Comparison of ENCODE assay signal across 25 cellular contexts in genomic region chr5:125785407-125785806, GRCh38.
"Had no signal": no experiment of that assay in that cellular context is flagged by ENCODE, and none has a peak within 500 bp of the region (broad histone marks: within the 10 kb centered on the region; RNA-seq: fewer than 3 reads in every experiment).

No MANE protein-coding gene starts in this region.

- H3K4me1 ChIP-seq: stomach, suprapubic skin, testis, thyroid gland, tibial artery, tibial nerve, transverse colon, upper lobe of left lung, upper lobe of right lung, uterus, vagina had no signal

- H3K36me3 ChIP-seq: stomach, suprapubic skin, thoracic aorta, thyroid gland, tibial artery, tibial nerve, transverse colon, upper lobe of left lung, upper lobe of right lung, uterus, vagina had no signal

- H3K27me3 ChIP-seq: stomach, suprapubic skin, testis, thyroid gland, tibial artery, tibial nerve, transverse colon, upper lobe of left lung, upper lobe of right lung, uterus, vagina had no signal

- H3K4me3 ChIP-seq: stomach, suprapubic skin, testis, thoracic aorta, thyroid gland, tibial artery, tibial nerve, transverse colon, upper lobe of left lung, upper lobe of right lung, uterus, vagina had no signal

- DNase-seq: stimulated activated CD4-positive, alpha-beta T cell treated with anti-CD3 and anti-CD28 coated beads, Interleukin-2, amount 100 ng/mL, for 48 hours; stimulated activated CD4-positive, alpha-beta T cell treated with anti-CD3 and anti-CD28 coated beads, Interleukin-4, amount 100 ng/mL, for 1 hour; stimulated activated CD4-positive, alpha-beta T cell treated with anti-CD3 and anti-CD28 coated beads, Interleukin-4, amount 100 ng/mL, for 24 hours; stimulated activated CD4-positive, alpha-beta T cell treated with anti-CD3 and anti-CD28 coated beads, Interleukin-4, amount 100 ng/mL, for 4 hours; stimulated activated CD8-positive, alpha-beta memory T cell treated with anti-CD3 and anti-CD28 coated beads, Interleukin-4, amount 100 ng/mL, for 48 hours; stimulated activated naive B cell treated with anti-CD40 and anti-IgM and Interleukin-4, amounts not matched to agents 10 μg/mL and 1 μg/mL and 100 μg/mL, for 72 hours; stimulated activated naive CD4-positive, alpha-beta T cell; stimulated activated naive CD4-positive, alpha-beta T cell treated with Interleukin-2 at 50 U/mL for 16 hours; stimulated activated naive CD8-positive, alpha-beta T cell treated with anti-CD3 and anti-CD28 coated beads, Interleukin-15, amount 100 ng/mL, for 72 hours; stimulated activated naive CD8-positive, alpha-beta T cell treated with anti-CD3 and anti-CD28 coated beads, Interleukin-15, Interleukin-2, amounts not matched to agents 100 U/mL and 50 U/mL, for 24 hours; stomach; substantia nigra; testis; thyroid gland; tibial artery; transverse colon; trophoblast cell; upper lobe of left lung; upper lobe of right lung; uterus had no signal

- H3K9me3 ChIP-seq: stomach, suprapubic skin, testis, thoracic aorta, thyroid gland, tibial artery, tibial nerve, transverse colon, upper lobe of left lung, upper lobe of right lung, uterus, vagina had no signal

- FAIRE-seq: urothelium cell line had no signal

- H3K27ac ChIP-seq: stomach, suprapubic skin, testis, thoracic aorta, thyroid gland, tibial artery, tibial nerve, transverse colon, upper lobe of left lung, upper lobe of right lung, uterus, vagina had no signal
